In the genomic region with DNA sequence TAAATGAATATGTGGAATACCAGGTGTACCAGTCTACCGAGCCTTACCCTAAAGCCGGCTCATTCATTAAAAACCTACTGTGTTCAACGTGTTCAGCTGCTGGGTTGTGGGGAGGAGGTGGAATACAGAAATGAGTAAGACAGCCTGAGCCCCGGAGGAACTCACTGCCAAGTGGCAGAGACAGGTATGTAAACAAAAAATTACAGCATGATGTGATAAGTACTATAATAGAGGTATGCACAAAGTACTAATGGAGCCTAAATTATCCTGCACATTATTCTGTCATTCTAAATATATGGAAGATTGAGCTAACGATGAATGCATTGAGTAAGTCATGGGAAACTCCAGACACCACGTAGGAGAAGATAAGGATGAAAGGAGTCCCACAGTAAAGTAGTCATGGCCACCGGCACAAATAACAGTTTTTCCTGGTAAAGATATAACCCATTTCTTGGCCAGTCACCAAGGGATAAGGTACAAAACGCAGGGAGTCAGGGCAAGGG, we compare ENCODE assay signal across 8 cellular contexts. TPM values are rescaled to one million over a fixed set of nuclear protein-coding genes. Genes with fewer than 3 reads are reported as not detected.
DNase-seq lines count a peak whose midpoint lies in the region; ATAC-seq lines count a peak whose summit lies in the region.

No MANE protein-coding gene starts in this region.

- DNase-seq in stimulated activated naive CD8-positive, alpha-beta T cell treated with anti-CD3 and anti-CD28 coated beads, Interleukin-15, Interleukin-2, amounts not matched to agents 100 U/mL and 50 U/mL, for 24 hours = no peak
- DNase-seq in T-cell (peak in 1 of 34 experiments; percentile 4), AML-193 (lab: John Stamatoyannopoulos, UW) (no peak), substantia nigra (lab: John Stamatoyannopoulos, UW) (no peak), UCSD-AML1 (lab: John Stamatoyannopoulos, UW; ENCODE audit: unreplicated experiment) (no peak)
- DNase-seq in activated CD8-positive, alpha-beta memory T cell treated with anti-CD3 and anti-CD28 coated beads for 24 hours = no peak

- H3K9me3 Mint-ChIP-seq in stimulated activated naive CD8-positive, alpha-beta T cell treated with anti-CD3 and anti-CD28 coated beads, Interleukin-15, Interleukin-2, amounts not matched to agents 100 ng/mL and 50 ng/mL, for 24 hours = peaks cover 10% of the 10 kb centered on the region
- H3K9me3 Mint-ChIP-seq in T-cell = no peaks in the 10 kb centered on the region

- peaks cover 8% of the 10 kb centered on the region for H3K4me1 Mint-ChIP-seq in stimulated activated naive CD8-positive, alpha-beta T cell treated with anti-CD3 and anti-CD28 coated beads, Interleukin-15, Interleukin-2, amounts not matched to agents 100 ng/mL and 50 ng/mL, for 24 hours (ENCODE audit: low read depth)
- H3K4me1 Mint-ChIP-seq in T-cell = peaks cover 0 to 9% (median 0%) of the 10 kb centered on the region in 3 donors

- H3K27me3 Mint-ChIP-seq in stimulated activated naive CD8-positive, alpha-beta T cell treated with anti-CD3 and anti-CD28 coated beads, Interleukin-15, Interleukin-2, amounts not matched to agents 100 ng/mL and 50 ng/mL, for 24 hours = no peaks in the 10 kb centered on the region
- H3K27me3 Mint-ChIP-seq in T-cell = no peaks in the 10 kb centered on the region

- no peak overlapping the region for H3K27ac ChIP-seq in substantia nigra (ENCODE audit: low read depth, low read length, poor library complexity, severe bottlenecking)

- H3K27ac Mint-ChIP-seq in stimulated activated naive CD8-positive, alpha-beta T cell treated with anti-CD3 and anti-CD28 coated beads, Interleukin-15, Interleukin-2, amounts not matched to agents 100 ng/mL and 50 ng/mL, for 24 hours = no peak overlapping the region
- peak overlapping the region; percentile 13 to 29 for H3K27ac Mint-ChIP-seq in T-cell

- CTCF ChIA-PET in T-cell (lab: Charles Lee) = no interaction called here

- no peak for ATAC-seq in stimulated activated naive CD8-positive, alpha-beta T cell treated with anti-CD3 and anti-CD28 coated beads, Interleukin-15, Interleukin-2, amounts not matched to agents 100 U/mL and 50 U/mL, for 24 hours
- ATAC-seq in HG02981 (IDR thresholded peaks at IDR 0.05; ENCODE audit: unreplicated experiment) = peak; percentile 46
- ATAC-seq in T-cell (replicated peaks in 1 of 4) = peak; percentile 33 to 60 (median 57)

- H3K4me3 Mint-ChIP-seq in stimulated activated naive CD8-positive, alpha-beta T cell treated with anti-CD3 and anti-CD28 coated beads, Interleukin-15, Interleukin-2, amounts not matched to agents 100 ng/mL and 50 ng/mL, for 24 hours = peak overlapping the region; percentile 14
- no peak overlapping the region for H3K4me3 Mint-ChIP-seq in T-cell

- POLR2A ChIA-PET in T-cell (lab: Charles Lee) = no interaction called here

- H3K36me3 Mint-ChIP-seq in stimulated activated naive CD8-positive, alpha-beta T cell treated with anti-CD3 and anti-CD28 coated beads, Interleukin-15, Interleukin-2, amounts not matched to agents 100 ng/mL and 50 ng/mL, for 24 hours (ENCODE audit: low read depth) = no peaks in the 10 kb centered on the region
- no peaks in the 10 kb centered on the region for H3K36me3 Mint-ChIP-seq in T-cell

RNA-seq across cellular contexts. Expression of gene ADTRP, which starts 6.9 kb away (rescaled TPM):
- total RNA-seq in T-cell = 10 to 100 TPM; 23.9 to 74.7 (median 59.1) TPM
